Comparison of ENCODE assay signal across 29 cellular contexts in genomic region chr1:151192047-151192446, GRCh38. TPM values are rescaled to one million over a fixed set of nuclear protein-coding genes. Genes with fewer than 3 reads are reported as not detected.
"Had no signal": no experiment of that assay in that cellular context is flagged by ENCODE, and none has a peak within 500 bp of the region (broad histone marks: within the 10 kb centered on the region; RNA-seq: fewer than 3 reads in every experiment).

No MANE protein-coding gene starts in this region.

- DNase-seq: cortex of kidney; dorsolateral prefrontal cortex; effector CD8-positive, alpha-beta T cell; hippocampal formation; left colon; left ventricle myocardium superior; mesendoderm; naive thymus-derived CD4-positive, alpha-beta T cell; posterior cingulate gyrus; sigmoid colon; stimulated activated CD4-positive, alpha-beta T cell treated with anti-CD3 and anti-CD28 coated beads, Interleukin-2, amount 100 ng/mL, for 48 hours; stimulated activated naive CD4-positive, alpha-beta T cell treated with Interleukin-2 at 50 U/mL for 16 hours; upper lobe of right lung had no signal

- H3K4me3 Mint-ChIP-seq: naive thymus-derived CD4-positive, alpha-beta T cell had no signal

- H3K9me3 ChIP-seq: heart left ventricle, sigmoid colon, suprapubic skin, tibial artery, upper lobe of right lung, vagina had no signal

- FAIRE-seq: endometrium, frontal cortex had no signal

- ATAC-seq: esophagus mucosa; heart left ventricle; left colon; left ventricle myocardium superior; naive thymus-derived CD4-positive, alpha-beta T cell; upper lobe of right lung had no signal

- H3K4me3 ChIP-seq: dorsolateral prefrontal cortex, heart left ventricle, lung, sigmoid colon, skin epidermis, suprapubic skin, tibial artery, upper lobe of right lung, vagina had no signal

- H3K27ac ChIP-seq: dorsolateral prefrontal cortex, heart left ventricle, sigmoid colon, skin epidermis, suprapubic skin, tibial artery, upper lobe of right lung, vagina had no signal

- H3K27me3 ChIP-seq: dorsolateral prefrontal cortex, heart left ventricle, sigmoid colon, suprapubic skin, tibial artery, upper lobe of right lung, vagina had no signal

- H3K36me3 ChIP-seq: heart left ventricle, sigmoid colon, suprapubic skin, tibial artery, upper lobe of right lung, vagina had no signal

RNA-seq across cellular contexts. Expression of gene TMOD4, which starts 16.3 kb away (rescaled TPM):
- total RNA-seq: esophagus mucosa, fibroblast of lung, frontal cortex, glomerular endothelial cell, kidney epithelial cell, mononuclear cell, osteocyte, pulmonary artery endothelial cell, suprapubic skin, upper lobe of right lung had no signal
- polyA plus RNA-seq: heart left ventricle, neural cell had no signal
